ENCODE assay signal across 1 cellular context in the genomic region with DNA sequence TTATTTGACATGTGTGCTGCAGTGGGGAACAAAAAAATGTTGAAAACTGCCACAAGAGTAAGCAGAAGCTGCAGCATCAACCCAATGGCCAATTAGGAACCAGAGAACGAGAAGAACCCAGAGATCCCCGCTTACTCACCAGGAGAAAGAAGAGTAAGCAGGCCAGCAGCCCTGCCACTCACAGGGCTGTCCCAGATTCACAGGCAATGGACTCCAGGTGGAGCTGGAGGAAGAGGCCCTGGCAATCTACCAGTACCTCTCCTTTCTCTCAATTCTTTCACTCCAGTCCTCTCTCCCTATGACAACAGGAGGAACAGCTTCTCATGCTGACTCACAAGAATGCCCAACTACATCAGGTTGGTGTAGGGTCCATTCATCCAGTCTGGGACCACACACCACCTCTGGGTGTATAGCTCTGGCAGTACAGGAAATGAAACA.
TF ChIP-seq lines count a peak whose summit lies in the region.

No MANE protein-coding gene starts in this region.

TF ChIP-seq in GM23338, 12 proteins besides CTCF, POLR2A, EP300 and RAD21 (continued from another document):
- TF ChIP-seq POLR2AphosphoS5 (IDR thresholded peaks at IDR 0.05; ENCODE audit: low read depth) (no peak), JUNB (IDR thresholded peaks at IDR 0.05; ENCODE audit: unreplicated experiment) (no peak), NANOG (IDR thresholded peaks at IDR 0.05; ENCODE audit: borderline replicate concordance) (no peak), EZH2 (IDR thresholded peaks at IDR 0.05; ENCODE audit: low read depth, unreplicated experiment) (no peak), ZNF114 (CRISPR knock-in tag; IDR thresholded peaks at IDR 0.05) (no peak), EZH2phosphoT487 (IDR thresholded peaks at IDR 0.05; ENCODE audit: unreplicated experiment) (no peak), ZNF331 (CRISPR knock-in tag; IDR thresholded peaks at IDR 0.05; ENCODE audit: low read depth) (no peak)
- TF ChIP-seq, protein P1, sequence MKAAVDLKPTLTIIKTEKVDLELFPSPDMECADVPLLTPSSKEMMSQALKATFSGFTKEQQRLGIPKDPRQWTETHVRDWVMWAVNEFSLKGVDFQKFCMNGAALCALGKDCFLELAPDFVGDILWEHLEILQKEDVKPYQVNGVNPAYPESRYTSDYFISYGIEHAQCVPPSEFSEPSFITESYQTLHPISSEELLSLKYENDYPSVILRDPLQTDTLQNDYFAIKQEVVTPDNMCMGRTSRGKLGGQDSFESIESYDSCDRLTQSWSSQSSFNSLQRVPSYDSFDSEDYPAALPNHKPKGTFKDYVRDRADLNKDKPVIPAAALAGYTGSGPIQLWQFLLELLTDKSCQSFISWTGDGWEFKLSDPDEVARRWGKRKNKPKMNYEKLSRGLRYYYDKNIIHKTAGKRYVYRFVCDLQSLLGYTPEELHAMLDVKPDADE (IDR thresholded peaks at IDR 0.05) = no peak
- TF ChIP-seq, protein P2, sequence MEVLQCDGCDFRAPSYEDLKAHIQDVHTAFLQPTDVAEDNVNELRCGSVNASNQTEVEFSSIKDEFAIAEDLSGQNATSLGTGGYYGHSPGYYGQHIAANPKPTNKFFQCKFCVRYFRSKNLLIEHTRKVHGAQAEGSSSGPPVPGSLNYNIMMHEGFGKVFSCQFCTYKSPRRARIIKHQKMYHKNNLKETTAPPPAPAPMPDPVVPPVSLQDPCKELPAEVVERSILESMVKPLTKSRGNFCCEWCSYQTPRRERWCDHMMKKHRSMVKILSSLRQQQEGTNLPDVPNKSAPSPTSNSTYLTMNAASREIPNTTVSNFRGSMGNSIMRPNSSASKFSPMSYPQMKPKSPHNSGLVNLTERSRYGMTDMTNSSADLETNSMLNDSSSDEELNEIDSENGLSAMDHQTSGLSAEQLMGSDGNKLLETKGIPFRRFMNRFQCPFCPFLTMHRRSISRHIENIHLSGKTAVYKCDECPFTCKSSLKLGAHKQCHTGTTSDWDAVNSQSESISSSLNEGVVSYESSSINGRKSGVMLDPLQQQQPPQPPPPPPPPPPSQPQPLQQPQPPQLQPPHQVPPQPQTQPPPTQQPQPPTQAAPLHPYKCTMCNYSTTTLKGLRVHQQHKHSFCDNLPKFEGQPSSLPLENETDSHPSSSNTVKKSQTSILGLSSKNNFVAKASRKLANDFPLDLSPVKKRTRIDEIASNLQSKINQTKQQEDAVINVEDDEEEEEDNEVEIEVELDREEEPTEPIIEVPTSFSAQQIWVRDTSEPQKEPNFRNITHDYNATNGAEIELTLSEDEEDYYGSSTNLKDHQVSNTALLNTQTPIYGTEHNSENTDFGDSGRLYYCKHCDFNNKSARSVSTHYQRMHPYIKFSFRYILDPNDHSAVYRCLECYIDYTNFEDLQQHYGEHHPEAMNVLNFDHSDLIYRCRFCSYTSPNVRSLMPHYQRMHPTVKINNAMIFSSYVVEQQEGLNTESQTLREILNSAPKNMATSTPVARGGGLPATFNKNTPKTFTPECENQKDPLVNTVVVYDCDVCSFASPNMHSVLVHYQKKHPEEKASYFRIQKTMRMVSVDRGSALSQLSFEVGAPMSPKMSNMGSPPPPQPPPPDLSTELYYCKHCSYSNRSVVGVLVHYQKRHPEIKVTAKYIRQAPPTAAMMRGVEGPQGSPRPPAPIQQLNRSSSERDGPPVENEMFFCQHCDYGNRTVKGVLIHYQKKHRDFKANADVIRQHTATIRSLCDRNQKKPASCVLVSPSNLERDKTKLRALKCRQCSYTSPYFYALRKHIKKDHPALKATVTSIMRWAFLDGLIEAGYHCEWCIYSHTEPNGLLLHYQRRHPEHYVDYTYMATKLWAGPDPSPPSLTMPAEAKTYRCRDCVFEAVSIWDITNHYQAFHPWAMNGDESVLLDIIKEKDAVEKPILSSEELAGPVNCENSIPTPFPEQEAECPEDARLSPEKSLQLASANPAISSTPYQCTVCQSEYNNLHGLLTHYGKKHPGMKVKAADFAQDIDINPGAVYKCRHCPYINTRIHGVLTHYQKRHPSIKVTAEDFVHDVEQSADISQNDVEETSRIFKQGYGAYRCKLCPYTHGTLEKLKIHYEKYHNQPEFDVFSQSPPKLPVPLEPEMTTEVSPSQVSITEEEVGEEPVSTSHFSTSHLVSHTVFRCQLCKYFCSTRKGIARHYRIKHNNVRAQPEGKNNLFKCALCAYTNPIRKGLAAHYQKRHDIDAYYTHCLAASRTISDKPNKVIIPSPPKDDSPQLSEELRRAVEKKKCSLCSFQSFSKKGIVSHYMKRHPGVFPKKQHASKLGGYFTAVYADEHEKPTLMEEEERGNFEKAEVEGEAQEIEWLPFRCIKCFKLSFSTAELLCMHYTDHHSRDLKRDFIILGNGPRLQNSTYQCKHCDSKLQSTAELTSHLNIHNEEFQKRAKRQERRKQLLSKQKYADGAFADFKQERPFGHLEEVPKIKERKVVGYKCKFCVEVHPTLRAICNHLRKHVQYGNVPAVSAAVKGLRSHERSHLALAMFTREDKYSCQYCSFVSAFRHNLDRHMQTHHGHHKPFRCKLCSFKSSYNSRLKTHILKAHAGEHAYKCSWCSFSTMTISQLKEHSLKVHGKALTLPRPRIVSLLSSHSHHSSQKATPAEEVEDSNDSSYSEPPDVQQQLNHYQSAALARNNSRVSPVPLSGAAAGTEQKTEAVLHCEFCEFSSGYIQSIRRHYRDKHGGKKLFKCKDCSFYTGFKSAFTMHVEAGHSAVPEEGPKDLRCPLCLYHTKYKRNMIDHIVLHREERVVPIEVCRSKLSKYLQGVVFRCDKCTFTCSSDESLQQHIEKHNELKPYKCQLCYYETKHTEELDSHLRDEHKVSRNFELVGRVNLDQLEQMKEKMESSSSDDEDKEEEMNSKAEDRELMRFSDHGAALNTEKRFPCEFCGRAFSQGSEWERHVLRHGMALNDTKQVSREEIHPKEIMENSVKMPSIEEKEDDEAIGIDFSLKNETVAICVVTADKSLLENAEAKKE (CRISPR knock-in tag; IDR thresholded peaks at IDR 0.05) = no peak
- TF ChIP-seq, protein P3, sequence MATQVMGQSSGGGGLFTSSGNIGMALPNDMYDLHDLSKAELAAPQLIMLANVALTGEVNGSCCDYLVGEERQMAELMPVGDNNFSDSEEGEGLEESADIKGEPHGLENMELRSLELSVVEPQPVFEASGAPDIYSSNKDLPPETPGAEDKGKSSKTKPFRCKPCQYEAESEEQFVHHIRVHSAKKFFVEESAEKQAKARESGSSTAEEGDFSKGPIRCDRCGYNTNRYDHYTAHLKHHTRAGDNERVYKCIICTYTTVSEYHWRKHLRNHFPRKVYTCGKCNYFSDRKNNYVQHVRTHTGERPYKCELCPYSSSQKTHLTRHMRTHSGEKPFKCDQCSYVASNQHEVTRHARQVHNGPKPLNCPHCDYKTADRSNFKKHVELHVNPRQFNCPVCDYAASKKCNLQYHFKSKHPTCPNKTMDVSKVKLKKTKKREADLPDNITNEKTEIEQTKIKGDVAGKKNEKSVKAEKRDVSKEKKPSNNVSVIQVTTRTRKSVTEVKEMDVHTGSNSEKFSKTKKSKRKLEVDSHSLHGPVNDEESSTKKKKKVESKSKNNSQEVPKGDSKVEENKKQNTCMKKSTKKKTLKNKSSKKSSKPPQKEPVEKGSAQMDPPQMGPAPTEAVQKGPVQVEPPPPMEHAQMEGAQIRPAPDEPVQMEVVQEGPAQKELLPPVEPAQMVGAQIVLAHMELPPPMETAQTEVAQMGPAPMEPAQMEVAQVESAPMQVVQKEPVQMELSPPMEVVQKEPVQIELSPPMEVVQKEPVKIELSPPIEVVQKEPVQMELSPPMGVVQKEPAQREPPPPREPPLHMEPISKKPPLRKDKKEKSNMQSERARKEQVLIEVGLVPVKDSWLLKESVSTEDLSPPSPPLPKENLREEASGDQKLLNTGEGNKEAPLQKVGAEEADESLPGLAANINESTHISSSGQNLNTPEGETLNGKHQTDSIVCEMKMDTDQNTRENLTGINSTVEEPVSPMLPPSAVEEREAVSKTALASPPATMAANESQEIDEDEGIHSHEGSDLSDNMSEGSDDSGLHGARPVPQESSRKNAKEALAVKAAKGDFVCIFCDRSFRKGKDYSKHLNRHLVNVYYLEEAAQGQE (IDR thresholded peaks at IDR 0.05; ENCODE audit: unreplicated experiment) = no peak
TF ChIP-seq in GM23338: peak in this region for 0.
